8 cellular contexts compared by ENCODE assay signal in the genomic region with DNA sequence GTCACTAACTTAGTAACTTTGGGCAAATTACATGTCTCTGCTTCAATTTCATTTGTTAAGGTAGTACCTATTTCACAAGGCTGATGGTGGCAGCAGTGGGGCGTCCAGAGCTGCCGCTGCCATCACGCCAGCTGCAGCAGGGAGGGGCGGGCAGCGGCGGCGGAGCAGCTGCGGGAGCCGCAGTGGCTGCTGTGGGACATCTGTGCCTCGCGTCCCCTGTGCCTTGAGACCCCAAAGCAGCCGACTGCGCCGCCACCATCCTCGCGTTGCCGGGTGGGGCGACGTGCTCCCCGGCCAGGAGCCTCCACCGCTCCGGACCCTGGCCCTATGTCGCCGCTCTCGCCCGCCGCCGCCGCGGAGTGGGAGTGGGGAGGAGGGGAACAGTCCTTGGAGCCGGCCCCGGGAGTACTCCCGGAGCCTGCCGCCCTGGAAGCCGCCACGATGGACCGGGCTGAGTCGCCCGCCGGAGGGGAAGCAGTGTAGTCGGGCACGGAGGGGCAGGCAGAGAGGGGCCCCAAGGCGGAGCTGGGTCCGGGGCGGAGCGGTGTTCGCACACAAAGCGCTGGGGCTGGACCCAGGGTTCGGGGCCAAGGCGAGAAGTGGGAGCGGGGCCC. TPM values are rescaled to one million over a fixed set of nuclear protein-coding genes. Genes with fewer than 3 reads are reported as not detected.
A peak's percentile ranks its signal among the peaks of the same experiment; 100 is the strongest.
DNase-seq lines count a peak whose midpoint lies in the region; ATAC-seq and TF ChIP-seq lines count a peak whose summit lies in the region.

No MANE protein-coding gene starts in this region.

- no peaks in the 10 kb centered on the region for H3K36me3 Mint-ChIP-seq in activated naive CD8-positive, alpha-beta T cell treated with anti-CD3 and anti-CD28 coated beads, Interleukin-2, amount 10 ng/mL, durations not matched to agents 7 days and 5 days
- H3K36me3 Mint-ChIP-seq in glutamatergic neuron (ENCODE audit: unreplicated experiment), result no peaks in the 10 kb centered on the region

- ATAC-seq in HG03354 (IDR thresholded peaks at IDR 0.05; ENCODE audit: poor library complexity, severe bottlenecking, unreplicated experiment), result peak; percentile 78
- ATAC-seq in activated naive CD8-positive, alpha-beta T cell treated with anti-CD3 and anti-CD28 coated beads, Interleukin-2, amount 10 ng/mL, durations not matched to agents 7 days and 5 days (ENCODE audit: low read depth), result peak; percentile 89
- ATAC-seq in HG03196 (IDR thresholded peaks at IDR 0.05; ENCODE audit: unreplicated experiment), result no peak

- H3K27ac Mint-ChIP-seq in activated naive CD8-positive, alpha-beta T cell treated with anti-CD3 and anti-CD28 coated beads, Interleukin-2, amount 10 ng/mL, durations not matched to agents 7 days and 5 days, result peak overlapping the region; percentile 54
- peak overlapping the region; percentile 91 for H3K27ac Mint-ChIP-seq in glutamatergic neuron (ENCODE audit: unreplicated experiment)

- peaks cover 5 to 14% (median 6%) of the 10 kb centered on the region in 4 donors for H3K4me1 ChIP-seq in transverse colon

- H3K4me3 ChIP-seq in GM08714 (ENCODE audit: low read length) (peak overlapping the region; percentile 43; the same call in 1 of the 2 replicates), transverse colon (peak overlapping the region; percentile 71 to 85 (median 73))

- TF ChIP-seq CTCF in glutamatergic neuron (IDR thresholded peaks at IDR 0.05; ENCODE audit: partially characterized antibody, unreplicated experiment) (no peak), transverse colon (IDR thresholded peaks at IDR 0.05) (peak; percentile 8 to 40 (median 22))

- 10% methylated on average over 33 of the region's 51 CpGs; no CpG with 5 or more reads in 1 of the 2 donors for WGBS in transverse colon (ENCODE audit: low coverage in 1 of 2), 2 donors

- TF ChIP-seq POLR2A in transverse colon (IDR thresholded peaks at IDR 0.05), result no peak

- no peaks in the 10 kb centered on the region for H3K36me3 ChIP-seq in transverse colon

- H3K27ac ChIP-seq in transverse colon, result peak overlapping the region; percentile 91 to 94 (median 93)

- peaks cover 3% of the 10 kb centered on the region for H3K4me1 Mint-ChIP-seq in activated naive CD8-positive, alpha-beta T cell treated with anti-CD3 and anti-CD28 coated beads, Interleukin-2, amount 10 ng/mL, durations not matched to agents 7 days and 5 days
- H3K4me1 Mint-ChIP-seq in glutamatergic neuron (ENCODE audit: low read depth, unreplicated experiment), result peaks cover 3% of the 10 kb centered on the region

- H3K9me3 Mint-ChIP-seq in activated naive CD8-positive, alpha-beta T cell treated with anti-CD3 and anti-CD28 coated beads, Interleukin-2, amount 10 ng/mL, durations not matched to agents 7 days and 5 days, result no peaks in the 10 kb centered on the region
- peaks cover 4% of the 10 kb centered on the region for H3K9me3 Mint-ChIP-seq in glutamatergic neuron (ENCODE audit: unreplicated experiment)

- DNase-seq in RPMI8226 (peak; percentile 49), glutamatergic neuron (peak; percentile 74), nucleus accumbens (lab: John Stamatoyannopoulos, UW) (peak in 54 of 56 donors; percentile 7 to 83 (median 59)), transverse colon (peak; percentile 67)
- peak; percentile 67 for DNase-seq in activated naive CD8-positive, alpha-beta T cell treated with anti-CD3 and anti-CD28 coated beads, Interleukin-2, amount 10 ng/mL, durations not matched to agents 7 days and 5 days

- peaks cover 20% of the 10 kb centered on the region for H3K27me3 Mint-ChIP-seq in activated naive CD8-positive, alpha-beta T cell treated with anti-CD3 and anti-CD28 coated beads, Interleukin-2, amount 10 ng/mL, durations not matched to agents 7 days and 5 days
- peaks cover 4% of the 10 kb centered on the region for H3K27me3 Mint-ChIP-seq in glutamatergic neuron (ENCODE audit: unreplicated experiment)

- H3K9me3 ChIP-seq in transverse colon, result no peaks in the 10 kb centered on the region

- H3K4me3 Mint-ChIP-seq in activated naive CD8-positive, alpha-beta T cell treated with anti-CD3 and anti-CD28 coated beads, Interleukin-2, amount 10 ng/mL, durations not matched to agents 7 days and 5 days, result peak overlapping the region; percentile 85
- H3K4me3 Mint-ChIP-seq in glutamatergic neuron (ENCODE audit: unreplicated experiment), result peak overlapping the region; percentile 96

- in situ Hi-C loops in transverse colon (cut with MboI; ENCODE audit: low pct_ligation_motif_present in 1 of 4, low pct_unique_long_range_greater_than_20kb in 1 of 4, low sequenced_read_pairs in 3 of 4), result loop anchor here in 1 of 4 donors (25.0 kb wide), 1 partner anchor 377 kb away; a partner anchor contains a TSS

- H3K27me3 ChIP-seq in transverse colon, result no peaks in the 10 kb centered on the region

- POLR2A ChIA-PET in activated naive CD8-positive, alpha-beta T cell treated with anti-CD3 and anti-CD28 coated beads, Interleukin-2, amount 10 ng/mL, durations not matched to agents 7 days and 5 days (lab: Charles Lee), result interaction anchor here (1.0 to 1.4 kb wide), 2 partner anchors 11 to 114 kb away, joined by 3 to 6 read pairs; a partner anchor contains a TSS

- intact Hi-C loops in transverse colon (cut with DNase I; ENCODE audit: low total_unique reads), result no loop called here

- no peak for TF ChIP-seq EP300 in transverse colon (IDR thresholded peaks at IDR 0.05; ENCODE audit: low read depth)

RNA-seq across cellular contexts. Expression of a gene that starts 51.4 kb away (rescaled TPM):
- 1 to 10 TPM; 2.7 to 3.4 TPM for total RNA-seq in activated naive CD8-positive, alpha-beta T cell treated with anti-CD3 and anti-CD28 coated beads, Interleukin-2, amount 10 ng/mL, durations not matched to agents 7 days and 5 days
- total RNA-seq in glutamatergic neuron (ENCODE audit: unreplicated experiment) (346 TPM), transverse colon (100 to 1,000 TPM in 2 of 4 donors, 10 to 100 TPM in 2; 66.2 to 136 (median 96.5) TPM)

Comparison
In these comparisons a context has a peak if more than half of its experiments do, and no peak if none do; other contexts are left out.
1. RNA of a gene that starts 51.4 kb away (total RNA-seq): 346 TPM in glutamatergic neuron (single experiment) and 66.2 to 136 TPM in transverse colon; 2.7 to 3.4 TPM in activated naive CD8-positive, alpha-beta T cell treated with anti-CD3 and anti-CD28 coated beads, Interleukin-2, amount 10 ng/mL, durations not matched to agents 7 days and 5 days; every median in the first group is over 10 times any median in the second.
2. Peak in every context shown above with its lines, with median percentiles within 50 percentile points of each other: DNase-seq.